In the genomic region with DNA sequence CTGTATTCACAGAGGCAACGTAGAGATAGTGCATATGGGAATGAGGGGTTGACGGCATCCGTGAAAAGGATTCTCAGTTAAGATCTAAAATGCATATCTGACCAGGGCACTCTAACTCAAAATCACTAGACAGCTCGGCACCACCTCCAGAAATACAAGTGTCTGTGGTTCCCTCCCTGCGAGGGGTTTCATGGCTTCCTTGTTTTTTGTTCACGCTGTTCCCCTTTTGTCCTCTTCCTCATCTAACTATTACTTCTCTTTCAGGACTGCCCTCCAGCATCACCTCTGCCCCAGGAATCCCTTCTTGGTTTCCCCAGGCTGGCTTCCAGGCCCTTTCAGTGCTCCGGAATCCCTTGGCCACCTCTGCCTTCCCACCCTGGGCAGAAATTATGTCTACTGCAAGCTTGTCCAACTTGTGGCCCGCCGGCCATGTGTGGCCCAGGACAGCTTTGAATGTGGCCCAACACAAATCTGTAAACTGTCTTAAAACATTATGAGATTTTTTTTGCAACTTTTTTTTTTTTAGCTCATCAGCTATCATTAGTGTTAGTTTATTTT, we compare ENCODE assay signal across 20 cellular contexts.
"Had no signal": no experiment of that assay in that cellular context is flagged by ENCODE, and none has a peak within 500 bp of the region (broad histone marks: within the 10 kb centered on the region; RNA-seq: fewer than 3 reads in every experiment).

No MANE protein-coding gene starts in this region.

- H3K27ac Mint-ChIP-seq: activated CD4-positive, alpha-beta T cell treated with anti-CD3 and anti-CD28 coated beads for 36 hours; activated naive CD4-positive, alpha-beta T cell treated with anti-CD3 and anti-CD28 coated beads for 36 hours; activated T-helper 2 cell treated with anti-CD3 and anti-CD28 coated beads, Interferon-gamma antibody, Interleukin-2, Interleukin-4, amounts not matched to agents 10 μg/mL and 5 μg/mL and 100 μg/mL, durations not matched to agents 14 hours and 24 hours and 36 hours; brain; effector memory CD8-positive, alpha-beta T cell; memory B cell; naive thymus-derived CD4-positive, alpha-beta T cell; WTC11 had no signal

- H3K36me3 Mint-ChIP-seq: brain; memory B cell; naive thymus-derived CD4-positive, alpha-beta T cell; WTC11 had no signal

- H3K27ac ChIP-seq: ovary, psoas muscle had no signal

- H3K4me3 ChIP-seq: ovary, psoas muscle, skin epidermis, tibial artery had no signal

- H3K9me3 ChIP-seq: ovary, psoas muscle, tibial artery had no signal

- H3K4me1 ChIP-seq: psoas muscle had no signal

- H3K9me3 Mint-ChIP-seq: activated naive CD4-positive, alpha-beta T cell treated with anti-CD3 and anti-CD28 coated beads for 36 hours; activated T-helper 2 cell treated with anti-CD3 and anti-CD28 coated beads, Interferon-gamma antibody, Interleukin-2, Interleukin-4, amounts not matched to agents 10 μg/mL and 5 μg/mL and 100 μg/mL, durations not matched to agents 14 hours and 24 hours and 36 hours; effector memory CD8-positive, alpha-beta T cell had no signal

- H3K27me3 ChIP-seq: ovary, tibial artery had no signal

- H3K36me3 ChIP-seq: ovary, tibial artery had no signal

- DNase-seq: activated CD4-positive, alpha-beta T cell treated with anti-CD3 and anti-CD28 coated beads for 36 hours; activated CD4-positive, alpha-beta T cell treated with anti-CD3 and anti-CD28 coated beads, Interleukin-2, amount 50 U/mL, for 48 hours; activated naive CD4-positive, alpha-beta T cell treated with anti-CD3 and anti-CD28 coated beads for 36 hours; anterior cingulate cortex; caudate nucleus; effector memory CD8-positive, alpha-beta T cell; left ventricle myocardium superior; naive thymus-derived CD4-positive, alpha-beta T cell; ovary; psoas muscle; right cardiac atrium; stimulated activated naive CD8-positive, alpha-beta T cell treated with anti-CD3 and anti-CD28 coated beads, Interleukin-15, Interleukin-2, amounts not matched to agents 100 U/mL and 50 U/mL, for 24 hours; substantia nigra; T1000; tibial artery had no signal

- H3K4me3 Mint-ChIP-seq: activated CD4-positive, alpha-beta T cell treated with anti-CD3 and anti-CD28 coated beads for 36 hours; activated naive CD4-positive, alpha-beta T cell treated with anti-CD3 and anti-CD28 coated beads for 36 hours; brain; effector memory CD8-positive, alpha-beta T cell; memory B cell; naive thymus-derived CD4-positive, alpha-beta T cell; WTC11 had no signal

- ATAC-seq: activated CD4-positive, alpha-beta T cell treated with anti-CD3 and anti-CD28 coated beads for 36 hours; effector memory CD8-positive, alpha-beta T cell; left ventricle myocardium superior; naive thymus-derived CD4-positive, alpha-beta T cell; psoas muscle; stimulated activated naive CD8-positive, alpha-beta T cell treated with anti-CD3 and anti-CD28 coated beads, Interleukin-15, Interleukin-2, amounts not matched to agents 100 U/mL and 50 U/mL, for 24 hours; WTC11 had no signal

- H3K4me1 Mint-ChIP-seq: memory B cell; naive thymus-derived CD4-positive, alpha-beta T cell; WTC11 had no signal
